ENCODE assay signal across 14 cellular contexts in genomic region chr7:40829201-40829600, GRCh38.
A peak's percentile ranks its signal among the peaks of the same experiment; 100 is the strongest.
DNase-seq lines count a peak whose midpoint lies in the region; FAIRE-seq and TF ChIP-seq lines count a peak whose summit lies in the region.
"Had no signal": no experiment of that assay in that cellular context is flagged by ENCODE, and none has a peak within 500 bp of the region (broad histone marks: within the 10 kb centered on the region; RNA-seq: fewer than 3 reads in every experiment).

No MANE protein-coding gene starts in this region.

- H3K4me3 ChIP-seq in ascending aorta (no peak overlapping the region), parathyroid adenoma (ENCODE audit: low read depth, low read length) (no peak overlapping the region)
- H3K4me3 ChIP-seq: BLaER1 treated with 17β-estradiol and CSF1 and Interleukin-3, amounts not matched to agents 10 nM and 100 nM; GM23248 had no signal

- FAIRE-seq in GM12892 (lab: Jason Lieb, UNC), result no peak
- FAIRE-seq: GM18507 had no signal

- no peak for TF ChIP-seq POLR2A in GM12892 (IDR thresholded peaks at IDR 0.05; ENCODE audit: low read depth, low read length)

- peak overlapping the region; percentile 36 for H3K27ac Mint-ChIP-seq in type B pancreatic cell
- H3K27ac Mint-ChIP-seq in activated CD4-positive, alpha-beta memory T cell treated with anti-CD3 and anti-CD28 coated beads for 36 hours, result no peak overlapping the region
- H3K27ac Mint-ChIP-seq: CD4-positive, CD25-positive, alpha-beta regulatory T cell had no signal

- H3K27me3 ChIP-seq in ascending aorta (no peaks in the 10 kb centered on the region), parathyroid adenoma (ENCODE audit: control insufficient read depth, insufficient read depth, low read length) (no peaks in the 10 kb centered on the region)
- H3K27me3 ChIP-seq: BLaER1 treated with 17β-estradiol and CSF1 and Interleukin-3, amounts not matched to agents 10 nM and 100 nM had no signal

- H3K4me1 ChIP-seq in ascending aorta (peaks cover 5 to 35% of the 10 kb centered on the region in 2 donors), parathyroid adenoma (peaks cover 38% of the 10 kb centered on the region)

- no peak for TF ChIP-seq CTCF in ascending aorta (IDR thresholded peaks at IDR 0.05)
- TF ChIP-seq CTCF in parathyroid adenoma (IDR thresholded peaks at IDR 0.05), result no peak
- no peak for TF ChIP-seq CTCF in type B pancreatic cell (conservative IDR thresholded peaks at IDR 0.05)

- H3K27me3 Mint-ChIP-seq in type B pancreatic cell, result no peaks in the 10 kb centered on the region
- H3K27me3 Mint-ChIP-seq in activated CD4-positive, alpha-beta memory T cell treated with anti-CD3 and anti-CD28 coated beads for 36 hours, result no peaks in the 10 kb centered on the region
- H3K27me3 Mint-ChIP-seq: CD4-positive, CD25-positive, alpha-beta regulatory T cell had no signal

- H3K4me2 ChIP-seq in parathyroid adenoma (ENCODE audit: low read length), result no peak overlapping the region
- H3K4me2 ChIP-seq: BLaER1 treated with 17β-estradiol and CSF1 and Interleukin-3, amounts not matched to agents 10 nM and 100 nM had no signal

- H3K36me3 Mint-ChIP-seq in type B pancreatic cell, result no peaks in the 10 kb centered on the region
- H3K36me3 Mint-ChIP-seq in activated CD4-positive, alpha-beta memory T cell treated with anti-CD3 and anti-CD28 coated beads for 36 hours, result no peaks in the 10 kb centered on the region
- H3K36me3 Mint-ChIP-seq: CD4-positive, CD25-positive, alpha-beta regulatory T cell had no signal

- no peak overlapping the region for H3K4me3 Mint-ChIP-seq in type B pancreatic cell
- H3K4me3 Mint-ChIP-seq in activated CD4-positive, alpha-beta memory T cell treated with anti-CD3 and anti-CD28 coated beads for 36 hours, result no peak overlapping the region

- no peaks in the 10 kb centered on the region for H3K79me2 ChIP-seq in parathyroid adenoma

- peak overlapping the region; percentile 35 for H2AFZ ChIP-seq in parathyroid adenoma
- H2AFZ ChIP-seq: GM23248 had no signal

- H3K4me1 Mint-ChIP-seq in type B pancreatic cell (ENCODE audit: unreplicated experiment), result peaks cover 27% of the 10 kb centered on the region
- H3K4me1 Mint-ChIP-seq in activated CD4-positive, alpha-beta memory T cell treated with anti-CD3 and anti-CD28 coated beads for 36 hours (ENCODE audit: low read depth), result no peaks in the 10 kb centered on the region
- H3K4me1 Mint-ChIP-seq: CD4-positive, CD25-positive, alpha-beta regulatory T cell had no signal

- no peak overlapping the region for H3K9ac ChIP-seq in parathyroid adenoma
- H3K9ac ChIP-seq: BLaER1 treated with 17β-estradiol and CSF1 and Interleukin-3, amounts not matched to agents 10 nM and 100 nM; GM23248 had no signal

- no peaks in the 10 kb centered on the region for H3K9me3 ChIP-seq in ascending aorta
- H3K9me3 ChIP-seq in parathyroid adenoma (ENCODE audit: control insufficient read depth, low read length), result no peaks in the 10 kb centered on the region

- H3K9me3 Mint-ChIP-seq in type B pancreatic cell, result peaks cover 4% of the 10 kb centered on the region
- peaks cover 4% of the 10 kb centered on the region for H3K9me3 Mint-ChIP-seq in activated CD4-positive, alpha-beta memory T cell treated with anti-CD3 and anti-CD28 coated beads for 36 hours

- POLR2A ChIA-PET in activated CD4-positive, alpha-beta memory T cell treated with anti-CD3 and anti-CD28 coated beads for 36 hours (lab: Charles Lee), result interaction anchor here (0.7 kb wide), 1 partner anchor 35 kb away, joined by 3 read pairs; no protein-coding TSS in a partner anchor

- no peaks in the 10 kb centered on the region for H3K36me3 ChIP-seq in ascending aorta
- H3K36me3 ChIP-seq in parathyroid adenoma (ENCODE audit: control insufficient read depth, insufficient read depth, low read length), result no peaks in the 10 kb centered on the region
- H3K36me3 ChIP-seq: BLaER1 treated with 17β-estradiol and CSF1 and Interleukin-3, amounts not matched to agents 10 nM and 100 nM had no signal

- intact Hi-C loops in ascending aorta (cut with DNase I), result no loop called here
- intact Hi-C loops in activated CD4-positive, alpha-beta memory T cell treated with anti-CD3 and anti-CD28 coated beads for 36 hours (cut with micrococcal nuclease), result no loop called here

- H3K27ac ChIP-seq in ascending aorta, result peak overlapping the region; percentile 30 to 73
- no peak overlapping the region for H3K27ac ChIP-seq in parathyroid adenoma
- H3K27ac ChIP-seq: BLaER1 treated with 17β-estradiol and CSF1 and Interleukin-3, amounts not matched to agents 10 nM and 100 nM; GM23248 had no signal

- DNase-seq in ascending aorta (ENCODE audit: low spot score in 2 of 2) (no peak), globus pallidus (ENCODE audit: low spot score) (peak; percentile 20), type B pancreatic cell (ENCODE audit: extremely low spot score, unreplicated experiment) (no peak), GM12892 (ENCODE audit: insufficient read length) (no peak), occipital lobe (lab: John Stamatoyannopoulos, UW) (no peak)
- DNase-seq in activated CD4-positive, alpha-beta memory T cell treated with anti-CD3 and anti-CD28 coated beads for 36 hours, result no peak
- DNase-seq: ACHN; CD4-positive, CD25-positive, alpha-beta regulatory T cell; DMS53; GM23248; H7 had no signal

- CTCF ChIA-PET in activated CD4-positive, alpha-beta memory T cell treated with anti-CD3 and anti-CD28 coated beads for 36 hours (lab: Charles Lee), result no interaction called here
